ENCODE assay signal across 1 cellular context in genomic region chr10:129455625-129456024, GRCh38.
TF ChIP-seq lines count a peak whose summit lies in the region.

No MANE protein-coding gene starts in this region.

TF ChIP-seq in HepG2, 621 proteins besides CTCF, POLR2A, EP300 and RAD21:
- TF ChIP-seq DZIP1 (CRISPR knock-in tag; IDR thresholded peaks at IDR 0.05) = no peak
- TF ChIP-seq PAF1 (CRISPR knock-in tag; IDR thresholded peaks at IDR 0.05) = no peak
- TF ChIP-seq AKNA (CRISPR knock-in tag; IDR thresholded peaks at IDR 0.05; ENCODE audit: borderline replicate concordance) = no peak
- TF ChIP-seq ZNF282 (IDR thresholded peaks at IDR 0.05; ENCODE audit: partially characterized antibody) = no peak
- no peak for TF ChIP-seq LBX2 (CRISPR knock-in tag; IDR thresholded peaks at IDR 0.05; ENCODE audit: borderline replicate concordance)
- no peak for TF ChIP-seq SRSF1 (optimal IDR thresholded peaks at IDR 0.05; ENCODE audit: low read depth, low read length)
- TF ChIP-seq KDM5B (CRISPR knock-in tag; IDR thresholded peaks at IDR 0.05; ENCODE audit: borderline replicate concordance) = no peak
- no peak for TF ChIP-seq PATZ1 (CRISPR knock-in tag; IDR thresholded peaks at IDR 0.05)
- TF ChIP-seq NCOR1 (IDR thresholded peaks at IDR 0.05; ENCODE audit: borderline replicate concordance, low read length) = no peak
- no peak for TF ChIP-seq BCLAF1 (IDR thresholded peaks at IDR 0.05)
- TF ChIP-seq NFKB2 (CRISPR knock-in tag; IDR thresholded peaks at IDR 0.05; ENCODE audit: borderline replicate concordance) = no peak
- TF ChIP-seq MEF2D (CRISPR knock-in tag; IDR thresholded peaks at IDR 0.05) = no peak
